Comparison of ENCODE assay signal across 8 cellular contexts in the genomic region with DNA sequence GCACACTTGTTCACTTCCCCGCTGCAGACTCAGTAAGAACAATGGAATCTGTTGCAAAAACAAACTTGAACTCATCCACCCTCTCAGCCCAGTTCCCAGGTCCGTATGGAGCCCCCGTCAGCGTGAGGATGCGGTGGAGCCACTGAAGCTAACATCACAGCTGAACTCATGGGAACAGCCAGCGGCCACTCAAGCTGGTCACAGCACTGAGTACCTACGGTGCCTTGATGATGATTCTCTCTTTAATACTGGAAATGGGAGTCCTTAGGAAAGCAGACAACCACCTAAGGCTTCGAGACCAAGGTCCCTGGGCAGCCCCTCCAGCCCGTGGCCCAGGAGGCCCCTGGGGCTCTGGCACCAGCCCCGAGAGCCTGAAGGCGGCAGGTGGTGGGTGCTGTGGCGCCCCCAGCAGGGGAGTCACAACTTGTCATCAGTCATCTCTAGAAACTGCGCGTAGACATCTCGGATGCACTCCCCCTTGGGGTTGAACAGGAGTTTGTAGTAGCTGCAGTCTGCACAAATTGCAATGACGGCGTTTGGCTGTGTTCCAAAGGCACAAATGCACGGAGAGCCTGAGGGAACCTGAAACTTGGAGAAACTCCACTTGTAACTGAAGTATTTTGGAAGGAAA. TPM values are rescaled to one million over a fixed set of nuclear protein-coding genes. Genes with fewer than 3 reads are reported as not detected.
DNase-seq lines count a peak whose midpoint lies in the region; ATAC-seq and TF ChIP-seq lines count a peak whose summit lies in the region.

No MANE protein-coding gene starts in this region.

- CTCF ChIA-PET in OCI-LY7 (lab: Charles Lee; ENCODE audit: unreplicated experiment): no interaction called here

- ATAC-seq in HG02981 (IDR thresholded peaks at IDR 0.05; ENCODE audit: unreplicated experiment): no peak

- no peak overlapping the region for H3K9ac ChIP-seq in subcutaneous abdominal adipose tissue (ENCODE audit: low read length in 5 of 5)

- H3K79me2 ChIP-seq in OCI-LY7 (ENCODE audit: insufficient read depth, low read depth, low read length): no peaks in the 10 kb centered on the region

- in situ Hi-C loops in astrocyte of the spinal cord (cut with HindIII; ENCODE audit: low sequenced_read_pairs): no loop called here

- DNase-seq in activated gamma-delta T cell treated with Interleukin-2 at 50 U/mL for 16 hours: peak; percentile 16
- no peak for DNase-seq in activated gamma-delta T cell (lab: John Stamatoyannopoulos, UW)
- DNase-seq in OCI-LY7 (ENCODE audit: low spot score): peak; percentile 12
- DNase-seq in astrocyte of the spinal cord (ENCODE audit: low read depth, low spot score): peak; percentile 78
- peak; percentile 83 for DNase-seq in iris pigment epithelial cell (ENCODE audit: low read depth)
- DNase-seq in NCI-H1105 treated with DMSO at 0.1 percent for 48 hours (lab: John Stamatoyannopoulos, UW): no peak

- no peaks in the 10 kb centered on the region for H3K36me3 ChIP-seq in OCI-LY7 (ENCODE audit: insufficient read depth, low read length)
- no peaks in the 10 kb centered on the region for H3K36me3 ChIP-seq in subcutaneous abdominal adipose tissue (ENCODE audit: control insufficient read depth in 5 of 5, insufficient read depth in 5 of 5, low read length in 5 of 5)

- H3K27ac ChIP-seq in OCI-LY7 (ENCODE audit: low read depth, low read length, poor library complexity, severe bottlenecking) (no peak overlapping the region), subcutaneous abdominal adipose tissue (ENCODE audit: low read depth, low read length) (no peak overlapping the region)

- H3K9me3 ChIP-seq in OCI-LY7 (ENCODE audit: low read length): no peaks in the 10 kb centered on the region
- H3K9me3 ChIP-seq in subcutaneous abdominal adipose tissue (ENCODE audit: control insufficient read depth in 5 of 5, low read length in 5 of 5): no peaks in the 10 kb centered on the region

- no peaks in the 10 kb centered on the region for H3K27me3 ChIP-seq in subcutaneous abdominal adipose tissue (ENCODE audit: control insufficient read depth in 5 of 5, insufficient read depth in 4 of 5, low read length in 5 of 5)

- TF ChIP-seq CTCF in OCI-LY7 (conservative IDR thresholded peaks at IDR 0.05; ENCODE audit: low read length) (peak; percentile 58), astrocyte of the spinal cord (IDR thresholded peaks at IDR 0.05; ENCODE audit: low read depth, low read length) (peak; percentile 42)

- intact Hi-C loops in OCI-LY7 (cut with micrococcal nuclease; ENCODE audit: unreplicated experiment): no loop called here

- H3K4me2 ChIP-seq in OCI-LY7 (ENCODE audit: low read length): no peak overlapping the region

- no peaks in the 10 kb centered on the region for H4K20me1 ChIP-seq in OCI-LY7 (ENCODE audit: insufficient read depth, low read length)

- H3K4me1 ChIP-seq in OCI-LY7 (ENCODE audit: insufficient read depth, low read length, poor library complexity, severe bottlenecking) (peaks cover 12% of the 10 kb centered on the region), subcutaneous abdominal adipose tissue (ENCODE audit: control insufficient read depth in 5 of 5, insufficient read depth in 5 of 5, low read length in 5 of 5) (peaks cover 2 to 23% (median 10%) of the 10 kb centered on the region in 5 donors)

- no TSS peak for BruUV-seq in OCI-LY7 (replicated peaks; lab: Mats Ljungman, UMichigan)

- no peak overlapping the region for H3K4me3 ChIP-seq in OCI-LY7 (ENCODE audit: low read depth, low read length, poor library complexity, severe bottlenecking)
- no peak overlapping the region for H3K4me3 ChIP-seq in astrocyte of the spinal cord (ENCODE audit: low read depth, low read length)
- peak overlapping the region in 3 of 5 donors; percentile 18 to 25 (median 18) for H3K4me3 ChIP-seq in subcutaneous abdominal adipose tissue (ENCODE audit: low read depth in 1 of 5, low read length in 5 of 5)

- no peaks in the 10 kb centered on the region for H3K9me2 ChIP-seq in OCI-LY7 (ENCODE audit: insufficient read depth, low read length)

- POLR2A ChIA-PET in OCI-LY7 (lab: Charles Lee): no interaction called here

- H2AFZ ChIP-seq in OCI-LY7 (ENCODE audit: low read length): no peak overlapping the region

RNA-seq across cellular contexts. Expression of a gene that starts 31.0 kb away (rescaled TPM):
- total RNA-seq in OCI-LY7 (2014; rRNA removed; shearing (Covaris generic)): 19.4 and 23.9 TPM in 2 replicates
- 24.2 and 25.7 TPM in 2 replicates for total RNA-seq in OCI-LY7 (2022)

Comparison
In these comparisons a context has a peak if more than half of its experiments do, and no peak if none do; other contexts are left out.
1. DNase-seq: peak in activated gamma-delta T cell treated with Interleukin-2 at 50 U/mL for 16 hours (single experiment), OCI-LY7 (single experiment), astrocyte of the spinal cord (single experiment) and iris pigment epithelial cell (single experiment); none in activated gamma-delta T cell (single experiment) and NCI-H1105 treated with DMSO at 0.1 percent for 48 hours (single experiment).
2. H3K4me3 ChIP-seq: peak in subcutaneous abdominal adipose tissue (3 of 5); none in OCI-LY7 (single experiment) and astrocyte of the spinal cord (single experiment).